ENCODE assay signal across 17 cellular contexts in the genomic region with DNA sequence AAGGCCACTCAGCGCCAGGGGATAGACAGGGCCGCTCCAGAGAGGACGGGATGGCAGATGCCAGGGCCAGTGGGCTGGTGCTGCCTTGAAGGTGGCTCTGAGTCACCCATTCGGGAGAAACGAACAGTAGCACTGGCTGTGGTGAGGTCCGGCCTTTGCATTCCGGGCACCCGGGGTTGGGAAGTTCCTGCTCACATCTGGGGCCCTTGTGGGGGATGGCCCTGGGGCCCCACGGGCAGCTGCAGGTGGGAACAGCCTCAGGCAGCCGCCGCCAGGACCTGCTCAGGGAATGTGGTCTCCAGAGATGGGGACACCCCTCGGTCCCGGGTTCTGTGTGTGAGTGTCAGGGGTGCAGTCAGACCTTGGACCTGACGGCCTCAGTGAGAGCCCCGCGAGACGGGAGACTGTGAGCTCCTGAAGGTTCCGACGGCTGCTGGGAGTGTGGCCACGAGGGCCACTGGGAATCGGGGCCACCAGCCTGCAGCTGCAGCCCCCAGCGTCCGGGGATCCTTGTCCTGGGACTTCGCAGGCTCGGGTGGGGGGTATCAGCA. TPM values are rescaled to one million over a fixed set of nuclear protein-coding genes. Genes with fewer than 3 reads are reported as not detected.
DNase-seq lines count a peak whose midpoint lies in the region; ATAC-seq, FAIRE-seq and TF ChIP-seq lines count a peak whose summit lies in the region.
"Had no signal": no experiment of that assay in that cellular context is flagged by ENCODE, and none has a peak within 500 bp of the region (broad histone marks: within the 10 kb centered on the region; RNA-seq: fewer than 3 reads in every experiment).

No MANE protein-coding gene starts in this region.

- no peaks in the 10 kb centered on the region for H4K20me1 ChIP-seq in DOHH2 (ENCODE audit: control insufficient read depth, insufficient read depth, low read depth, low read length)
- no peaks in the 10 kb centered on the region for H4K20me1 ChIP-seq in SU-DHL-6 (ENCODE audit: low read depth, low read length)

- TF ChIP-seq POLR2A in GM19099 (IDR thresholded peaks at IDR 0.05; ENCODE audit: extremely low read depth, insufficient read length, low read depth) = peak; percentile 52

- H2BK12ac ChIP-seq in neuronal stem cell (ENCODE audit: low read length) = peak overlapping the region; percentile 41

- TF ChIP-seq CTCF in DOHH2 (IDR thresholded peaks at IDR 0.05; ENCODE audit: low read depth, low read length, poor library complexity, severe bottlenecking) = no peak
- TF ChIP-seq CTCF in SU-DHL-6 (IDR thresholded peaks at IDR 0.05; ENCODE audit: insufficient read depth, low read length, poor library complexity, severe bottlenecking) = no peak
- no peak for TF ChIP-seq CTCF in kidney (IDR thresholded peaks at IDR 0.05; ENCODE audit: borderline replicate concordance, extremely low read depth, insufficient read depth)

- H3K27ac Mint-ChIP-seq in activated T-helper 1 cell treated with anti-CD3 and anti-CD28 coated beads, Interleukin-12 subunit alpha, Interleukin-12 subunit beta, Interleukin-2, Interleukin-4 antibody, amounts not matched to agents 30 ng/mL and 10 ng/mL and 1 ng/mL, durations not matched to agents 14 hours and 24 hours and 36 hours = no peak overlapping the region

- H3F3A ChIP-seq in DOHH2 (ENCODE audit: control insufficient read depth, insufficient read depth) (peaks cover 15% of the 10 kb centered on the region), SU-DHL-6 (ENCODE audit: insufficient read depth) (peaks cover 75% of the 10 kb centered on the region)

- H3K4me2 ChIP-seq in DOHH2 (ENCODE audit: low read length) (peak overlapping the region; percentile 88), SU-DHL-6 (ENCODE audit: low read depth, low read length, poor library complexity, severe bottlenecking) (peak overlapping the region; percentile 70), neuronal stem cell (ENCODE audit: insufficient read depth, low read length, poor library complexity, severe bottlenecking) (no peak overlapping the region)

- H4K8ac ChIP-seq in neuronal stem cell (ENCODE audit: low read depth, low read length) = no peak overlapping the region

- H2BK15ac ChIP-seq in neuronal stem cell (ENCODE audit: low read length) = peak overlapping the region; percentile 85

- DNase-seq in neuronal stem cell (ENCODE audit: low spot score) (no peak), kidney (no peak), NOMO-1 treated with DMSO at 0.1 percent for 48 hours (lab: John Stamatoyannopoulos, UW; ENCODE audit: unreplicated experiment) (no peak)
- no peak for DNase-seq in activated T-helper 1 cell treated with anti-CD3 and anti-CD28 coated beads, Interleukin-12 subunit alpha, Interleukin-12 subunit beta, Interleukin-2, Interleukin-4 antibody, amounts not matched to agents 30 ng/mL and 10 ng/mL and 1 ng/mL, durations not matched to agents 14 hours and 24 hours and 36 hours (ENCODE audit: low spot score)
- DNase-seq: activated CD8-positive, alpha-beta memory T cell treated with anti-CD3 and anti-CD28 coated beads for 24 hours; activated naive CD4-positive, alpha-beta T cell; islet precursor cell; NCI-H146; NCI-H510A treated with DMSO at 0.1 percent for 48 hours; stimulated activated CD4-positive, alpha-beta T cell treated with anti-CD3 and anti-CD28 coated beads, Interleukin-4, amount 100 ng/mL, for 24 hours; stimulated activated naive CD4-positive, alpha-beta T cell treated with Interleukin-2 at 50 U/mL for 16 hours had no signal

- H3K4me1 Mint-ChIP-seq in activated T-helper 1 cell treated with anti-CD3 and anti-CD28 coated beads, Interleukin-12 subunit alpha, Interleukin-12 subunit beta, Interleukin-2, Interleukin-4 antibody, amounts not matched to agents 30 ng/mL and 10 ng/mL and 1 ng/mL, durations not matched to agents 14 hours and 24 hours and 36 hours (ENCODE audit: low read depth) = no peaks in the 10 kb centered on the region

- H2BK120ac ChIP-seq in neuronal stem cell (ENCODE audit: low read depth, low read length) = no peak overlapping the region

- peak overlapping the region; percentile 82 for H3K14ac ChIP-seq in neuronal stem cell (ENCODE audit: low read length)

- H3K79me1 ChIP-seq in neuronal stem cell (ENCODE audit: low read depth, low read length) = no peaks in the 10 kb centered on the region

- WGBS in neuronal stem cell (ENCODE audit: extremely low coverage in 2 of 2, insufficient read length in 2 of 2, insufficient replicate concordance in 1 of 2), 2 donors = no CpG with 5 or more reads among the region's 25 CpGs

- H3K27me3 Mint-ChIP-seq in activated T-helper 1 cell treated with anti-CD3 and anti-CD28 coated beads, Interleukin-12 subunit alpha, Interleukin-12 subunit beta, Interleukin-2, Interleukin-4 antibody, amounts not matched to agents 30 ng/mL and 10 ng/mL and 1 ng/mL, durations not matched to agents 14 hours and 24 hours and 36 hours (ENCODE audit: insufficient read depth) = peaks cover 14% of the 10 kb centered on the region

- H3K9me3 Mint-ChIP-seq in activated T-helper 1 cell treated with anti-CD3 and anti-CD28 coated beads, Interleukin-12 subunit alpha, Interleukin-12 subunit beta, Interleukin-2, Interleukin-4 antibody, amounts not matched to agents 30 ng/mL and 10 ng/mL and 1 ng/mL, durations not matched to agents 14 hours and 24 hours and 36 hours = no peaks in the 10 kb centered on the region

- peak overlapping the region; percentile 98 for H3K27ac ChIP-seq in DOHH2 (ENCODE audit: low read depth, low read length)
- H3K27ac ChIP-seq in SU-DHL-6 (ENCODE audit: low read depth, low read length) = peak overlapping the region; percentile 94
- H3K27ac ChIP-seq in neuronal stem cell (replicated peaks; ENCODE audit: low read length) = no peak overlapping the region
- no peak overlapping the region for H3K27ac ChIP-seq in kidney (ENCODE audit: low read depth in 2 of 2, low read length in 2 of 2)
- H3K27ac ChIP-seq: C4-2B had no signal

- H3K9me3 ChIP-seq in DOHH2 (ENCODE audit: control insufficient read depth, insufficient read depth, low read length) (no peaks in the 10 kb centered on the region), SU-DHL-6 (ENCODE audit: insufficient read depth, low read length) (no peaks in the 10 kb centered on the region), neuronal stem cell (replicated peaks in 1 of 2; ENCODE audit: control insufficient read depth in 2 of 2, insufficient read depth in 1 of 2, low read depth in 1 of 2, low read length in 2 of 2) (no peaks in the 10 kb centered on the region), kidney (ENCODE audit: control insufficient read depth in 1 of 2, low read length in 2 of 2) (no peaks in the 10 kb centered on the region)

- H2AFZ ChIP-seq in SU-DHL-6 (ENCODE audit: low read depth, low read length, severe bottlenecking) = no peak overlapping the region
- H2AFZ ChIP-seq in neuronal stem cell (ENCODE audit: low read length) = no peak overlapping the region

- H4K91ac ChIP-seq in neuronal stem cell (ENCODE audit: low read depth, low read length, poor library complexity) = no peak overlapping the region

- peak overlapping the region; percentile 71 for H3K9ac ChIP-seq in SU-DHL-6 (ENCODE audit: low read length)
- H3K9ac ChIP-seq in neuronal stem cell (ENCODE audit: low read depth, low read length, poor library complexity) = no peak overlapping the region
- H3K9ac ChIP-seq in kidney (ENCODE audit: low read length in 2 of 2) = no peak overlapping the region

- H3K79me2 ChIP-seq in DOHH2 (ENCODE audit: control insufficient read depth, low read length) = peaks cover 7% of the 10 kb centered on the region
- H3K79me2 ChIP-seq in SU-DHL-6 (ENCODE audit: insufficient read depth, low read length) = peaks cover 7% of the 10 kb centered on the region; the same call in 1 of the 2 replicates

- H2AK5ac ChIP-seq in neuronal stem cell (ENCODE audit: low read depth, low read length) = peak overlapping the region; percentile 84

- no peak overlapping the region for H3K4me3 Mint-ChIP-seq in activated T-helper 1 cell treated with anti-CD3 and anti-CD28 coated beads, Interleukin-12 subunit alpha, Interleukin-12 subunit beta, Interleukin-2, Interleukin-4 antibody, amounts not matched to agents 30 ng/mL and 10 ng/mL and 1 ng/mL, durations not matched to agents 14 hours and 24 hours and 36 hours
- H3K4me3 Mint-ChIP-seq: brain had no signal

- H3K36me3 ChIP-seq in DOHH2 (ENCODE audit: control insufficient read depth, low read length) (no peaks in the 10 kb centered on the region), SU-DHL-6 (ENCODE audit: low read length) (no peaks in the 10 kb centered on the region), neuronal stem cell (replicated peaks in 1 of 2; ENCODE audit: control insufficient read depth in 2 of 2, insufficient read depth in 2 of 2, low read length in 2 of 2) (no peaks in the 10 kb centered on the region), kidney (ENCODE audit: control insufficient read depth in 1 of 2, insufficient read depth in 2 of 2, low read length in 2 of 2) (no peaks in the 10 kb centered on the region)

- H3K36me3 Mint-ChIP-seq in activated T-helper 1 cell treated with anti-CD3 and anti-CD28 coated beads, Interleukin-12 subunit alpha, Interleukin-12 subunit beta, Interleukin-2, Interleukin-4 antibody, amounts not matched to agents 30 ng/mL and 10 ng/mL and 1 ng/mL, durations not matched to agents 14 hours and 24 hours and 36 hours (ENCODE audit: low read depth) = no peaks in the 10 kb centered on the region
- H3K36me3 Mint-ChIP-seq: brain had no signal

- no peaks in the 10 kb centered on the region for H3K9me2 ChIP-seq in DOHH2 (replicated peaks; ENCODE audit: control insufficient read depth, low read length)
- no peaks in the 10 kb centered on the region for H3K9me2 ChIP-seq in SU-DHL-6 (replicated peaks; ENCODE audit: insufficient read depth, low read length)

- H3K4me3 ChIP-seq in DOHH2 (ENCODE audit: low read length) = peak overlapping the region; percentile 59
- peak overlapping the region; percentile 33 for H3K4me3 ChIP-seq in SU-DHL-6 (ENCODE audit: insufficient read depth, low read length, poor library complexity, severe bottlenecking)
- no peak overlapping the region for H3K4me3 ChIP-seq in neuronal stem cell (ENCODE audit: low read length in 2 of 2)
- no peak overlapping the region for H3K4me3 ChIP-seq in kidney (ENCODE audit: low read length in 2 of 2)

- no peak overlapping the region for H2BK5ac ChIP-seq in neuronal stem cell (ENCODE audit: low read length)

- FAIRE-seq in kidney (lab: Jason Lieb, UNC) = no peak

- H3K4me1 ChIP-seq in DOHH2 (ENCODE audit: control insufficient read depth, low read length) = peaks cover 100% of the 10 kb centered on the region
- peaks cover 0 to 5% of the 10 kb centered on the region in 2 donors for H3K4me1 ChIP-seq in neuronal stem cell (ENCODE audit: control insufficient read depth in 2 of 2, insufficient read depth in 1 of 2, low read depth in 1 of 2, low read length in 2 of 2)
- peaks cover 0 to 3% of the 10 kb centered on the region in 2 donors for H3K4me1 ChIP-seq in kidney (ENCODE audit: control insufficient read depth in 1 of 2, insufficient read depth in 1 of 2, low read depth in 1 of 2, low read length in 2 of 2)

- no peak for ATAC-seq in HG03457 (IDR thresholded peaks at IDR 0.05; ENCODE audit: unreplicated experiment)

- H3K27me3 ChIP-seq in DOHH2 (ENCODE audit: control insufficient read depth, low read length) = 0 out of 2 replicates have a peak, but pooled peaks cover 4% of the 10 kb centered on the region
- no peaks in the 10 kb centered on the region for H3K27me3 ChIP-seq in SU-DHL-6 (ENCODE audit: low read length)
- peaks cover 0 to 71% (median 0%) of the 10 kb centered on the region in 3 experiments for H3K27me3 ChIP-seq in neuronal stem cell (ENCODE audit: control insufficient read depth in 3 of 3, insufficient read depth in 3 of 3, low read depth in 1 of 3, low read length in 3 of 3)

- H3K4ac ChIP-seq in neuronal stem cell (ENCODE audit: low read length) = no peak overlapping the region

- peak overlapping the region; percentile 7 for H3K18ac ChIP-seq in neuronal stem cell (ENCODE audit: low read length)

- intact Hi-C loops in activated T-helper 1 cell treated with anti-CD3 and anti-CD28 coated beads, Interleukin-12 subunit alpha, Interleukin-12 subunit beta, Interleukin-2, Interleukin-4 antibody, amounts not matched to agents 30 ng/mL and 10 ng/mL and 1 ng/mL, durations not matched to agents 14 hours and 24 hours and 36 hours (cut with micrococcal nuclease) = no loop called here
- intact Hi-C loops in kidney (cut with DNase I) = no loop called here

- peak overlapping the region; percentile 93 for H3K23ac ChIP-seq in neuronal stem cell (ENCODE audit: low read depth, low read length, poor library complexity)

RNA-seq across cellular contexts. Expression of a gene that starts 1.4 kb away (rescaled TPM):
- 8.3 TPM for polyA plus RNA-seq in neuronal stem cell (2013, experiment 1 of 2)
- polyA plus RNA-seq in neuronal stem cell (2013, experiment 2 of 2) = 8.0 TPM
- 0.05 TPM in 1 of 2 replicates, not detected in the other for total RNA-seq in activated T-helper 1 cell treated with anti-CD3 and anti-CD28 coated beads, Interleukin-12 subunit alpha, Interleukin-12 subunit beta, Interleukin-2, Interleukin-4 antibody, amounts not matched to agents 30 ng/mL and 10 ng/mL and 1 ng/mL, durations not matched to agents 14 hours and 24 hours and 36 hours
- 8.0 TPM for total RNA-seq in kidney
- polyA plus RNA-seq in kidney (ENCODE audit: insufficient read depth, low read depth, low replicate concordance) = 0.75 TPM

Comparison
In these comparisons a context has a peak if more than half of its experiments do, and no peak if none do; other contexts are left out.
1. H3K27ac ChIP-seq: peak in DOHH2 (single experiment) and SU-DHL-6 (single experiment); none in neuronal stem cell (single experiment) and kidney (0 of 2).
2. H3K4me3 ChIP-seq: peak in DOHH2 (single experiment) and SU-DHL-6 (single experiment); none in neuronal stem cell (0 of 2) and kidney (0 of 2).